In the genomic region with DNA sequence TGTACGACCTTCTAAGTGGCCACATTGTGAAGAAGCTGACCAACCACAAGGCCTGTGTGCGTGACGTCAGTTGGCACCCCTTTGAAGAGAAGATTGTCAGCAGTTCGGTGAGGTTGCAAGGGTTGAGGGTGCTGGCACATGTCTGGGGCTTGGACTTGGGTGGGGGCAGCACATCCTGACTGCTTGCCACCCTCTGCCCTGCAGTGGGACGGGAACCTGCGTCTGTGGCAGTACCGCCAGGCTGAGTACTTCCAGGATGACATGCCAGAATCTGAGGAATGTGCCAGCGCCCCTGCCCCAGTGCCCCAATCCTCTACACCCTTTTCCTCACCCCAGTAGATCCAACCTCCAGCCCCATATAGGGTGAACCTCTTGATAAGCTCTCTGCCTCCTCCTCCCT, we compare ENCODE assay signal across 20 cellular contexts. TPM values are rescaled to one million over a fixed set of nuclear protein-coding genes. Genes with fewer than 3 reads are reported as not detected.
"Had no signal": no experiment of that assay in that cellular context is flagged by ENCODE, and none has a peak within 500 bp of the region (broad histone marks: within the 10 kb centered on the region; RNA-seq: fewer than 3 reads in every experiment).

No MANE protein-coding gene starts in this region.

- H3K27ac Mint-ChIP-seq: mesothelial cell of epicardium, WTC11 had no signal

- DNase-seq: activated CD4-positive, alpha-beta T cell treated with anti-CD3 and anti-CD28 coated beads for 48 hours; activated CD8-positive, alpha-beta T cell treated with anti-CD3 and anti-CD28 coated beads for 36 hours; activated effector memory CD4-positive, alpha-beta T cell treated with anti-CD3 and anti-CD28 coated beads, Interleukin-2, amount 50 U/mL, for 16 hours; activated T-cell treated with anti-CD3 and anti-CD28 coated beads, Interleukin-2, amount 50 U/mL, for 4 hours; amniotic stem cell; body of pancreas; foreskin keratinocyte; lower lobe of right lung; pancreas; stimulated activated CD4-positive, alpha-beta T cell treated with anti-CD3 and anti-CD28 coated beads, Interleukin-12 subunit alpha, Interleukin-12 subunit beta, amount 100 ng/mL, for 4 hours; stimulated activated CD4-positive, alpha-beta T cell treated with anti-CD3 and anti-CD28 coated beads, Interleukin-2, amount 100 ng/mL, for 24 hours; substantia nigra; trophoblast cell had no signal

- H3K27me3 Mint-ChIP-seq: activated CD8-positive, alpha-beta T cell treated with anti-CD3 and anti-CD28 coated beads for 36 hours; activated naive CD8-positive, alpha-beta T cell; central memory CD8-positive, alpha-beta T cell had no signal

- H3K9me3 Mint-ChIP-seq: activated CD8-positive, alpha-beta T cell treated with anti-CD3 and anti-CD28 coated beads for 36 hours; activated T-cell treated with anti-CD3 and anti-CD28 coated beads, Interleukin-2, amount 50 U/mL, for 4 hours; central memory CD8-positive, alpha-beta T cell; mesothelial cell of epicardium; stimulated activated effector memory CD8-positive, alpha-beta T cell treated with anti-CD3 and anti-CD28 coated beads, Interleukin-12 subunit alpha, Interleukin-12 subunit beta, amount 100 ng/mL, for 72 hours; WTC11 had no signal

- H3K9me3 ChIP-seq: body of pancreas, lower lobe of right lung, pancreas had no signal

- H3K4me1 ChIP-seq: foreskin keratinocyte, lower lobe of right lung, pancreas had no signal

- ATAC-seq: body of pancreas, foreskin keratinocyte, pancreas had no signal

- H3K27ac ChIP-seq: body of pancreas, coronary artery, foreskin keratinocyte, lower lobe of right lung, pancreas had no signal

- H3K4me1 Mint-ChIP-seq: mesothelial cell of epicardium, WTC11 had no signal

- H3K4me3 Mint-ChIP-seq: activated CD8-positive, alpha-beta T cell treated with anti-CD3 and anti-CD28 coated beads for 36 hours; activated naive CD8-positive, alpha-beta T cell; activated T-cell treated with anti-CD3 and anti-CD28 coated beads, Interleukin-2, amount 50 U/mL, for 4 hours; central memory CD8-positive, alpha-beta T cell; mesothelial cell of epicardium; stimulated activated effector memory CD8-positive, alpha-beta T cell treated with anti-CD3 and anti-CD28 coated beads, Interleukin-12 subunit alpha, Interleukin-12 subunit beta, amount 100 ng/mL, for 72 hours; WTC11 had no signal

- H3K27me3 ChIP-seq: body of pancreas, foreskin keratinocyte, pancreas had no signal

- H3K4me3 ChIP-seq: body of pancreas, coronary artery, lower lobe of right lung, pancreas had no signal

RNA-seq across cellular contexts. Expression of gene FITM1, which starts 7.5 kb away (rescaled TPM):
- total RNA-seq: kidney epithelial cell, WTC11 had no signal
